In genomic region chr21:45836268-45836655, GRCh38 we compare ENCODE assay signal across 22 cellular contexts.
DNase-seq lines count a peak whose midpoint lies in the region; ATAC-seq, FAIRE-seq and TF ChIP-seq lines count a peak whose summit lies in the region.
"Had no signal": no experiment of that assay in that cellular context is flagged by ENCODE, and none has a peak within 500 bp of the region (broad histone marks: within the 10 kb centered on the region; RNA-seq: fewer than 3 reads in every experiment).

No MANE protein-coding gene starts in this region.

- no peak for FAIRE-seq in K562 (lab: Jason Lieb, UNC)

- H3K27ac ChIP-seq in K562 (ENCODE audit: extremely low read depth, low read depth, low read length): no peak overlapping the region
- H3K27ac ChIP-seq: colonic mucosa, epithelial cell of prostate had no signal

- H3K27me3 ChIP-seq in K562 (ENCODE audit: control insufficient read depth in 2 of 2, insufficient read depth in 2 of 2, low read length in 2 of 2): peaks cover 14 to 48% of the 10 kb centered on the region in 2 experiments; a peak in 4 of 5 replicates
- H3K27me3 ChIP-seq: colonic mucosa had no signal

- peaks cover 4% of the 10 kb centered on the region for H3K9me3 Mint-ChIP-seq in activated T-cell treated with anti-CD3 and anti-CD28 coated beads, Interleukin-2, amount 50 U/mL, for 24 hours
- peaks cover 3% of the 10 kb centered on the region for H3K9me3 Mint-ChIP-seq in stimulated activated effector memory CD8-positive, alpha-beta T cell treated with anti-CD3 and anti-CD28 coated beads, Interleukin-12 subunit alpha, Interleukin-12 subunit beta, amount 100 ng/mL, for 72 hours

- CTCF ChIA-PET in K562 (lab: Yijun Ruan, JAX; ENCODE audit: low intra/inter-chr PET ratio): no interaction called here

- H3K4me1 ChIP-seq in K562 (replicated peaks in 1 of 2; ENCODE audit: control insufficient read depth in 2 of 2, insufficient read depth in 2 of 2, low read length in 2 of 2): peaks cover 0 to 7% of the 10 kb centered on the region in 2 experiments; a peak in 1 of 5 replicates
- H3K4me1 ChIP-seq: colonic mucosa had no signal

- H3K27ac Mint-ChIP-seq in activated T-cell treated with anti-CD3 and anti-CD28 coated beads, Interleukin-2, amount 50 U/mL, for 24 hours: no peak overlapping the region
- H3K27ac Mint-ChIP-seq in stimulated activated effector memory CD8-positive, alpha-beta T cell treated with anti-CD3 and anti-CD28 coated beads, Interleukin-12 subunit alpha, Interleukin-12 subunit beta, amount 100 ng/mL, for 72 hours: no peak overlapping the region
- H3K27ac Mint-ChIP-seq: CD8-positive, alpha-beta memory T cell; immature natural killer cell had no signal

- WGBS in K562 (ENCODE audit: insufficient coverage, low coverage, missing lambda C conversion rate): 1% methylated on average over 13 of the region's 13 CpGs

- no peak overlapping the region for H3K9ac ChIP-seq in K562 (ENCODE audit: insufficient read depth in 1 of 2, low read depth in 2 of 2, low read length in 2 of 2)

- DNase-seq in activated T-cell treated with anti-CD3 and anti-CD28 coated beads, Interleukin-2, amount 50 U/mL, for 24 hours: peak; percentile 11
- no peak for DNase-seq in activated T-cell treated with anti-CD3 and anti-CD28 coated beads, Interleukin-2, amount 50 U/mL, for 48 hours
- DNase-seq in K562 (ENCODE audit: extremely low read depth in 1 of 4, low spot score in 3 of 4): no peak
- DNase-seq in kidney glomerular epithelial cell (lab: John Stamatoyannopoulos, UW): peak; percentile 4
- DNase-seq in stimulated activated effector memory CD8-positive, alpha-beta T cell treated with anti-CD3 and anti-CD28 coated beads, Interleukin-12 subunit alpha, Interleukin-12 subunit beta, amount 100 ng/mL, for 72 hours (ENCODE audit: low spot score in 2 of 2): no peak
- no peak for DNase-seq in NCI-H524 treated with DMSO at 0.1 percent for 48 hours (lab: John Stamatoyannopoulos, UW)
- no peak for DNase-seq in ecto neural progenitor cell (ENCODE audit: low spot score)
- DNase-seq in effector CD8-positive, alpha-beta T cell (lab: John Stamatoyannopoulos, UW): no peak
- DNase-seq: activated CD4-positive, alpha-beta T cell treated with anti-CD3 and anti-CD28 coated beads for 1 hour; activated gamma-delta T cell treated with Interleukin-2 at 50 U/mL for 16 hours; CD8-positive, alpha-beta memory T cell; colonic mucosa; EL; immature natural killer cell; mesendoderm; NCI-H146; NCI-H446 treated with DMSO at 0.1 percent for 48 hours; right cardiac atrium; SIG-M5; stimulated activated CD4-positive, alpha-beta T cell treated with anti-CD3 and anti-CD28 coated beads, Interleukin-1b, Interleukin-23, amount 100 ng/mL, for 48 hours; T-helper 9 cell had no signal

- no peak overlapping the region for H3K4me2 ChIP-seq in K562 (ENCODE audit: insufficient read depth, low read length)

- H3K4me1 Mint-ChIP-seq in activated T-cell treated with anti-CD3 and anti-CD28 coated beads, Interleukin-2, amount 50 U/mL, for 24 hours (ENCODE audit: low read depth): peaks cover 9% of the 10 kb centered on the region
- H3K4me1 Mint-ChIP-seq in stimulated activated effector memory CD8-positive, alpha-beta T cell treated with anti-CD3 and anti-CD28 coated beads, Interleukin-12 subunit alpha, Interleukin-12 subunit beta, amount 100 ng/mL, for 72 hours: peaks cover 8% of the 10 kb centered on the region
- H3K4me1 Mint-ChIP-seq: CD8-positive, alpha-beta memory T cell; immature natural killer cell had no signal

- peaks cover 7% of the 10 kb centered on the region for H4K20me1 ChIP-seq in K562 (replicated peaks; ENCODE audit: control insufficient read depth, insufficient read depth, low read length)

- H3K4me3 ChIP-seq in K562: no peak overlapping the region
- H3K4me3 ChIP-seq: colonic mucosa had no signal

- no peaks in the 10 kb centered on the region; the same call in 1 of the 2 replicates for H3K9me3 ChIP-seq in K562 (replicated peaks; ENCODE audit: control insufficient read depth, insufficient read depth, low read depth, low read length)
- H3K9me3 ChIP-seq: colonic mucosa had no signal

- POLR2A ChIA-PET in K562 (lab: Yijun Ruan, JAX): no interaction called here

- no peak overlapping the region for H2AFZ ChIP-seq in K562 (ENCODE audit: low read depth, low read length)

- TF ChIP-seq CTCF in K562 (IDR thresholded peaks at IDR 0.05 in 2 of 3, conservative IDR thresholded peaks at IDR 0.05 in 1 of 3; ENCODE audit: insufficient read depth in 2 of 3, low read depth in 1 of 3, low read length in 3 of 3): no peak

- intact Hi-C loops in K562 (cut with micrococcal nuclease): no loop called here

- no peaks in the 10 kb centered on the region for H3K79me2 ChIP-seq in K562 (ENCODE audit: control insufficient read depth, insufficient read depth, low read length)

- no peaks in the 10 kb centered on the region for H3K9me1 ChIP-seq in K562 (ENCODE audit: control insufficient read depth, insufficient read depth, low read length)

- in situ Hi-C loops in K562 (cut with MboI): loop anchor here (25.0 kb wide), 1 partner anchor 874 kb away; no protein-coding TSS in a partner anchor

- no peak for TF ChIP-seq POLR2A in K562 (conservative IDR thresholded peaks at IDR 0.05)

- TF ChIP-seq EP300 in K562 (IDR thresholded peaks at IDR 0.05; ENCODE audit: low read length): no peak

- no TSS peak for BruUV-seq in K562 (replicated peaks; lab: Mats Ljungman, UMichigan)

- ATAC-seq in K562: no peak; the same call in 2 of the 3 replicates
- no peak for ATAC-seq in stimulated activated effector memory CD8-positive, alpha-beta T cell treated with anti-CD3 and anti-CD28 coated beads, Interleukin-12 subunit alpha, Interleukin-12 subunit beta, amount 100 ng/mL, for 72 hours
- ATAC-seq: right cardiac atrium had no signal

- no peaks in the 10 kb centered on the region for H3K27me3 Mint-ChIP-seq in activated T-cell treated with anti-CD3 and anti-CD28 coated beads, Interleukin-2, amount 50 U/mL, for 24 hours

- no peaks in the 10 kb centered on the region for H3K36me3 Mint-ChIP-seq in activated T-cell treated with anti-CD3 and anti-CD28 coated beads, Interleukin-2, amount 50 U/mL, for 24 hours (ENCODE audit: low read depth)
- H3K36me3 Mint-ChIP-seq in stimulated activated effector memory CD8-positive, alpha-beta T cell treated with anti-CD3 and anti-CD28 coated beads, Interleukin-12 subunit alpha, Interleukin-12 subunit beta, amount 100 ng/mL, for 72 hours: no peaks in the 10 kb centered on the region

- no peak for TF ChIP-seq RAD21 in K562 (CRISPR knock-in tag; conservative IDR thresholded peaks at IDR 0.05 in 1 of 2, IDR thresholded peaks at IDR 0.05 in 1 of 2)

- no peak overlapping the region for H3K4me3 Mint-ChIP-seq in activated T-cell treated with anti-CD3 and anti-CD28 coated beads, Interleukin-2, amount 50 U/mL, for 24 hours
- no peak overlapping the region for H3K4me3 Mint-ChIP-seq in stimulated activated effector memory CD8-positive, alpha-beta T cell treated with anti-CD3 and anti-CD28 coated beads, Interleukin-12 subunit alpha, Interleukin-12 subunit beta, amount 100 ng/mL, for 72 hours
- H3K4me3 Mint-ChIP-seq: CD8-positive, alpha-beta memory T cell; immature natural killer cell had no signal

- H3K36me3 ChIP-seq in K562 (ENCODE audit: control insufficient read depth, insufficient read depth, low read length): no peaks in the 10 kb centered on the region
- H3K36me3 ChIP-seq: colonic mucosa had no signal

TF ChIP-seq in K562, 482 proteins besides CTCF, POLR2A, EP300 and RAD21:
- TF ChIP-seq USF1 (CRISPR knock-in tag; IDR thresholded peaks at IDR 0.05) (peak; percentile 20; the same call in 1 of the 2 replicates), NR2C2 (CRISPR knock-in tag; IDR thresholded peaks at IDR 0.05) (no peak), NR2C2 (tag; IDR thresholded peaks at IDR 0.05) (no peak)

Comparison
In these comparisons a context has a peak if more than half of its experiments do, and no peak if none do; other contexts are left out.
1. DNase-seq: peak in activated T-cell treated with anti-CD3 and anti-CD28 coated beads, Interleukin-2, amount 50 U/mL, for 24 hours (single experiment) and kidney glomerular epithelial cell (single experiment); none in activated T-cell treated with anti-CD3 and anti-CD28 coated beads, Interleukin-2, amount 50 U/mL, for 48 hours (0 of 2), K562 (0 of 4), stimulated activated effector memory CD8-positive, alpha-beta T cell treated with anti-CD3 and anti-CD28 coated beads, Interleukin-12 subunit alpha, Interleukin-12 subunit beta, amount 100 ng/mL, for 72 hours (0 of 2), NCI-H524 treated with DMSO at 0.1 percent for 48 hours (single experiment), ecto neural progenitor cell (single experiment) and effector CD8-positive, alpha-beta T cell (single experiment).